1 cellular context compared by ENCODE assay signal in genomic region chr17:6712058-6712853, GRCh38.
A peak's percentile ranks its signal among the peaks of the same experiment; 100 is the strongest.
TF ChIP-seq lines count a peak whose summit lies in the region.

No MANE protein-coding gene starts in this region.

TF ChIP-seq in HepG2, 621 proteins besides CTCF, POLR2A, EP300 and RAD21 (continued from another document and continues in another):
- no peak for TF ChIP-seq ZBTB25 (CRISPR knock-in tag; IDR thresholded peaks at IDR 0.05)
- no peak for TF ChIP-seq ZNF234 (CRISPR knock-in tag; conservative IDR thresholded peaks at IDR 0.05)
- TF ChIP-seq ZNF235 (CRISPR knock-in tag; IDR thresholded peaks at IDR 0.05; ENCODE audit: borderline replicate concordance), result no peak
- TF ChIP-seq ZNF225 (CRISPR knock-in tag; IDR thresholded peaks at IDR 0.05), result no peak
- TF ChIP-seq RBFOX2 (IDR thresholded peaks at IDR 0.05; ENCODE audit: low read depth, low read length), result no peak
- TF ChIP-seq IKZF4 (CRISPR knock-in tag; IDR thresholded peaks at IDR 0.05; ENCODE audit: borderline replicate concordance, low read depth, not compliant biosample characterization), result no peak
- TF ChIP-seq ZBTB39 (CRISPR knock-in tag; IDR thresholded peaks at IDR 0.05), result 0 out of 2 replicates have a peak, but pooled peaks have one; percentile 37
- TF ChIP-seq DMTF1 (CRISPR knock-in tag; IDR thresholded peaks at IDR 0.05), result no peak
- TF ChIP-seq IRX3 (CRISPR knock-in tag; IDR thresholded peaks at IDR 0.05; ENCODE audit: borderline replicate concordance, low read depth), result no peak
- TF ChIP-seq HIVEP1 (CRISPR knock-in tag; IDR thresholded peaks at IDR 0.05), result no peak
- TF ChIP-seq ZNF816 (CRISPR knock-in tag; IDR thresholded peaks at IDR 0.05; ENCODE audit: borderline replicate concordance), result no peak
- TF ChIP-seq ZNF619 (CRISPR knock-in tag; IDR thresholded peaks at IDR 0.05), result no peak
- no peak; the same call in 1 of the 2 replicates for TF ChIP-seq BCL3 (CRISPR knock-in tag; IDR thresholded peaks at IDR 0.05)
- peak; percentile 92 for TF ChIP-seq ZNF687 (CRISPR knock-in tag; IDR thresholded peaks at IDR 0.05)
- no peak; the same call in 1 of the 2 replicates for TF ChIP-seq ZNF318 (CRISPR knock-in tag; IDR thresholded peaks at IDR 0.05)
- no peak for TF ChIP-seq ZBTB21 (CRISPR knock-in tag; IDR thresholded peaks at IDR 0.05)
- no peak for TF ChIP-seq SCMH1 (CRISPR knock-in tag; IDR thresholded peaks at IDR 0.05; ENCODE audit: borderline replicate concordance)
- no peak for TF ChIP-seq KDM6A (CRISPR knock-in tag; IDR thresholded peaks at IDR 0.05; ENCODE audit: low read depth)
- TF ChIP-seq MEIS2 (CRISPR knock-in tag; IDR thresholded peaks at IDR 0.05), result no peak
- TF ChIP-seq MAFK (conservative IDR thresholded peaks at IDR 0.05 in 1 of 2, IDR thresholded peaks at IDR 0.05 in 1 of 2; ENCODE audit: low read length in 2 of 2), result no peak
- TF ChIP-seq ZNF570 (CRISPR knock-in tag; IDR thresholded peaks at IDR 0.05; ENCODE audit: borderline replicate concordance), result no peak
- no peak for TF ChIP-seq SKI (IDR thresholded peaks at IDR 0.05; ENCODE audit: partially characterized antibody)
- TF ChIP-seq SNAPC2 (CRISPR knock-in tag; IDR thresholded peaks at IDR 0.05), result 0 out of 2 replicates have a peak, but pooled peaks have one; percentile 23
- no peak; the same call in 1 of the 2 replicates for TF ChIP-seq DMAP1 (CRISPR knock-in tag; IDR thresholded peaks at IDR 0.05)
- TF ChIP-seq ONECUT2 (CRISPR knock-in tag; IDR thresholded peaks at IDR 0.05), result no peak
- no peak for TF ChIP-seq MZF1 (CRISPR knock-in tag; IDR thresholded peaks at IDR 0.05; ENCODE audit: borderline replicate concordance)
- no peak for TF ChIP-seq ZNF281 (CRISPR knock-in tag; IDR thresholded peaks at IDR 0.05; ENCODE audit: borderline replicate concordance)
- no peak for TF ChIP-seq POGZ (CRISPR knock-in tag; IDR thresholded peaks at IDR 0.05)
- TF ChIP-seq ZNF713 (CRISPR knock-in tag; IDR thresholded peaks at IDR 0.05), result no peak
- no peak for TF ChIP-seq IRF2 (CRISPR knock-in tag; IDR thresholded peaks at IDR 0.05)
- no peak; the same call in 1 of the 2 replicates for TF ChIP-seq ZNF761 (CRISPR knock-in tag; conservative IDR thresholded peaks at IDR 0.05)
- peak; percentile 52; the same call in 1 of the 2 replicates for TF ChIP-seq NCOA1 (CRISPR knock-in tag; IDR thresholded peaks at IDR 0.05)
- TF ChIP-seq ZNF709 (CRISPR knock-in tag; IDR thresholded peaks at IDR 0.05), result no peak
